23 cellular contexts compared by ENCODE assay signal in genomic region chr11:44784438-44784760, GRCh38. TPM values are rescaled to one million over a fixed set of nuclear protein-coding genes. Genes with fewer than 3 reads are reported as not detected.
DNase-seq lines count a peak whose midpoint lies in the region; FAIRE-seq and TF ChIP-seq lines count a peak whose summit lies in the region.
"Had no signal": no experiment of that assay in that cellular context is flagged by ENCODE, and none has a peak within 500 bp of the region (broad histone marks: within the 10 kb centered on the region; RNA-seq: fewer than 3 reads in every experiment).

No MANE protein-coding gene starts in this region.

- peaks cover 0 to 9% (median 0%) of the 10 kb centered on the region in 11 experiments; a peak in 1 of 22 replicates for H4K20me1 ChIP-seq in BLaER1 treated with 17β-estradiol and CSF1 and Interleukin-3, amounts not matched to agents 10 nM and 100 nM
- H4K20me1 ChIP-seq in H1 (replicated peaks in 1 of 2; ENCODE audit: control insufficient read depth in 1 of 2, insufficient read depth in 2 of 2, low read length in 2 of 2) (no peaks in the 10 kb centered on the region), GM23248 (ENCODE audit: insufficient read depth) (no peaks in the 10 kb centered on the region)

- DNase-seq in NOMO-1 (lab: John Stamatoyannopoulos, UW; ENCODE audit: unreplicated experiment in 2 of 2) (peak; percentile 61), H1 (ENCODE audit: low read depth in 1 of 2, low spot score in 2 of 2) (no peak), nephron progenitor cell (no peak), GM23248 (no peak), breast epithelium (ENCODE audit: low spot score in 2 of 2) (no peak), LoVo (ENCODE audit: low spot score) (no peak), AML-193 (lab: John Stamatoyannopoulos, UW) (no peak)
- DNase-seq: ACHN; activated naive CD8-positive, alpha-beta T cell treated with anti-CD3 and anti-CD28 coated beads for 36 hours; body of pancreas; CD4-positive, CD25-positive, alpha-beta regulatory T cell; DMS153; gastrocnemius medialis; naive B cell; NCI-H187 treated with DMSO at 0.1 percent for 48 hours; SJCRH30; stimulated activated CD4-positive, alpha-beta T cell treated with anti-CD3 and anti-CD28 coated beads, Interleukin-12 subunit alpha, Interleukin-12 subunit beta, amount 100 ng/mL, for 4 hours had no signal

- in situ Hi-C loops in GM23248 (cut with MboI), result no loop called here

- H2BK5ac ChIP-seq in H1 (ENCODE audit: low read depth, low read length), result no peak overlapping the region

- FAIRE-seq in H1 (lab: Jason Lieb, UNC), result no peak

- CTCF ChIA-PET in H1 (lab: Charles Lee; ENCODE audit: partially characterized antibody), result interaction anchor here (0.8 to 8.0 kb wide), 6 partner anchors 10 to 149 kb away, joined by 3 to 86 read pairs (median 4); no protein-coding TSS in a partner anchor

- H3K4me1 Mint-ChIP-seq in nephron progenitor cell, result peaks cover 82% of the 10 kb centered on the region
- H3K4me1 Mint-ChIP-seq: activated naive CD8-positive, alpha-beta T cell treated with anti-CD3 and anti-CD28 coated beads for 36 hours; naive B cell had no signal

- intact Hi-C loops in breast epithelium (cut with DNase I; ENCODE audit: low total_unique reads), result no loop called here

- no peak for TF ChIP-seq RAD21 in H1 (IDR thresholded peaks at IDR 0.05 in 1 of 2, conservative IDR thresholded peaks at IDR 0.05 in 1 of 2; ENCODE audit: low read depth in 2 of 2, low read length in 2 of 2)

- H3K79me2 ChIP-seq in H1 (ENCODE audit: control insufficient read depth in 1 of 2, insufficient read depth in 2 of 2, low read length in 2 of 2), result no peaks in the 10 kb centered on the region
- no peaks in the 10 kb centered on the region for H3K79me2 ChIP-seq in GM23248 (ENCODE audit: insufficient read depth)

- no peaks in the 10 kb centered on the region for H3F3A ChIP-seq in GM23248 (ENCODE audit: insufficient read depth)

- no peak overlapping the region for H3K4ac ChIP-seq in H1 (replicated peaks; ENCODE audit: insufficient read length, low read depth, low read length)

- peak overlapping the region; percentile 40; the same call in 1 of the 2 replicates for H2BK12ac ChIP-seq in H1 (ENCODE audit: low read depth, low read length)

- H3K27ac Mint-ChIP-seq in nephron progenitor cell, result peak overlapping the region; percentile 38
- H3K27ac Mint-ChIP-seq: activated naive CD8-positive, alpha-beta T cell treated with anti-CD3 and anti-CD28 coated beads for 36 hours; CD4-positive, CD25-positive, alpha-beta regulatory T cell; dendritic cell treated with granulocyte-macrophage colony-stimulating factor and Interleukin-4, amounts not matched to agents 40 ng/mL and 50 ng/mL, for 4 days; naive B cell; T-helper 2 cell treated with Interferon-gamma antibody and Interleukin-4, amounts not matched to agents 5 μg/mL and 100 μg/mL, for 36 hours had no signal

- POLR2A ChIA-PET in H1 (lab: Charles Lee; ENCODE audit: partially characterized antibody), result no interaction called here

- no peak overlapping the region for H3K18ac ChIP-seq in H1 (ENCODE audit: extremely low read depth, low read length)

- peaks cover under 1% of the 10 kb centered on the region for H3K27me3 Mint-ChIP-seq in nephron progenitor cell (ENCODE audit: low read depth, poor library complexity)
- H3K27me3 Mint-ChIP-seq: activated naive CD8-positive, alpha-beta T cell treated with anti-CD3 and anti-CD28 coated beads for 36 hours; CD4-positive, CD25-positive, alpha-beta regulatory T cell had no signal

- TF ChIP-seq POLR2A in H1 (IDR thresholded peaks at IDR 0.05; ENCODE audit: control extremely low read depth in 1 of 2, low read depth in 2 of 2, low read length in 2 of 2) (no peak), breast epithelium (IDR thresholded peaks at IDR 0.05) (no peak)

- peaks cover 0 to 9% (median 0%) of the 10 kb centered on the region in 11 experiments; a peak in 2 of 22 replicates for H3K27me3 ChIP-seq in BLaER1 treated with 17β-estradiol and CSF1 and Interleukin-3, amounts not matched to agents 10 nM and 100 nM
- no peaks in the 10 kb centered on the region for H3K27me3 ChIP-seq in H1 (replicated peaks in 1 of 4; ENCODE audit: control insufficient read depth in 3 of 4, extremely low read depth in 1 of 4, insufficient read depth in 3 of 4, low read length in 3 of 4)
- H3K27me3 ChIP-seq in GM23248 (replicated peaks; ENCODE audit: insufficient read depth), result peaks cover 43% of the 10 kb centered on the region
- H3K27me3 ChIP-seq in breast epithelium, result no peaks in the 10 kb centered on the region
- H3K27me3 ChIP-seq: body of pancreas, gastrocnemius medialis, SJCRH30 had no signal

- 0 out of 2 replicates have a peak overlapping the region, but pooled peaks have one; percentile 76 for H2BK20ac ChIP-seq in H1 (ENCODE audit: low read length)

- H3K4me3 ChIP-seq in BLaER1 treated with 17β-estradiol and CSF1 and Interleukin-3, amounts not matched to agents 10 nM and 100 nM, result no peak overlapping the region
- H3K4me3 ChIP-seq in H1 (ENCODE audit: extremely low read depth in 1 of 4, insufficient read depth in 2 of 4, low read depth in 3 of 4, low read length in 4 of 4) (no peak overlapping the region), GM23248 (no peak overlapping the region), breast epithelium (no peak overlapping the region)
- H3K4me3 ChIP-seq: body of pancreas, gastrocnemius medialis, lung, prostate gland, SJCRH30, thoracic aorta had no signal

- peak overlapping the region; percentile 45 for H2BK120ac ChIP-seq in H1 (replicated peaks; ENCODE audit: low read depth, low read length)

- no peak overlapping the region for H3K4me3 Mint-ChIP-seq in nephron progenitor cell
- H3K4me3 Mint-ChIP-seq: activated naive CD8-positive, alpha-beta T cell treated with anti-CD3 and anti-CD28 coated beads for 36 hours; CD4-positive, CD25-positive, alpha-beta regulatory T cell; dendritic cell treated with granulocyte-macrophage colony-stimulating factor and Interleukin-4, amounts not matched to agents 40 ng/mL and 50 ng/mL, for 4 days; naive B cell; T-helper 2 cell treated with Interferon-gamma antibody and Interleukin-4, amounts not matched to agents 5 μg/mL and 100 μg/mL, for 36 hours had no signal

- H3K36me3 Mint-ChIP-seq in nephron progenitor cell (ENCODE audit: low read depth), result no peaks in the 10 kb centered on the region
- H3K36me3 Mint-ChIP-seq: activated naive CD8-positive, alpha-beta T cell treated with anti-CD3 and anti-CD28 coated beads for 36 hours; naive B cell had no signal

- H3K9ac ChIP-seq in BLaER1 treated with 17β-estradiol and CSF1 and Interleukin-3, amounts not matched to agents 10 nM and 100 nM, result no peak overlapping the region
- H3K9ac ChIP-seq in H1 (replicated peaks in 1 of 4; ENCODE audit: extremely low read depth in 1 of 4, low read depth in 3 of 4, low read length in 3 of 4), result no peak overlapping the region
- H3K9ac ChIP-seq in GM23248, result no peak overlapping the region

- no peak overlapping the region for H2BK15ac ChIP-seq in H1 (ENCODE audit: low read length)

- no peaks in the 10 kb centered on the region for H3K9me2 ChIP-seq in GM23248 (ENCODE audit: insufficient read depth)

- no peak overlapping the region for H4K8ac ChIP-seq in H1 (ENCODE audit: extremely low read depth, insufficient read depth, low read length)

- H3K4me1 ChIP-seq in BLaER1 treated with 17β-estradiol and CSF1 and Interleukin-3, amounts not matched to agents 10 nM and 100 nM, result peaks cover 12 to 27% (median 23%) of the 10 kb centered on the region in 10 experiments
- H3K4me1 ChIP-seq in H1 (replicated peaks in 1 of 4; ENCODE audit: control insufficient read depth in 3 of 4, insufficient read depth in 4 of 4, low read length in 3 of 4) (peaks cover 10 to 31% (median 24%) of the 10 kb centered on the region in 4 experiments), GM23248 (ENCODE audit: insufficient read depth) (no peaks in the 10 kb centered on the region), breast epithelium (no peaks in the 10 kb centered on the region)
- H3K4me1 ChIP-seq: body of pancreas, prostate gland had no signal

- H4K5ac ChIP-seq in H1 (ENCODE audit: insufficient read length, low read depth, low read length), result no peak overlapping the region

- H2AK5ac ChIP-seq in H1 (ENCODE audit: low read depth, low read length), result peak overlapping the region; percentile 17; the same call in 1 of the 2 replicates

- no peak overlapping the region for H2AFZ ChIP-seq in H1 (ENCODE audit: low read length)
- H2AFZ ChIP-seq in GM23248, result no peak overlapping the region

- peak overlapping the region; percentile 41 for H4K91ac ChIP-seq in H1 (replicated peaks; ENCODE audit: insufficient read length, low read length)

- TF ChIP-seq CTCF in H1 (IDR thresholded peaks at IDR 0.05; ENCODE audit: control extremely low read depth in 1 of 3, insufficient read depth in 1 of 3, low read depth in 1 of 3, low read length in 3 of 3) (no peak), nephron progenitor cell (IDR thresholded peaks at IDR 0.05) (no peak), breast epithelium (IDR thresholded peaks at IDR 0.05) (no peak)

- no peaks in the 10 kb centered on the region for H3K36me3 ChIP-seq in BLaER1 treated with 17β-estradiol and CSF1 and Interleukin-3, amounts not matched to agents 10 nM and 100 nM
- H3K36me3 ChIP-seq in H1 (ENCODE audit: control insufficient read depth in 2 of 4, insufficient read depth in 4 of 4, low read length in 3 of 4) (no peaks in the 10 kb centered on the region), GM23248 (ENCODE audit: low read depth) (no peaks in the 10 kb centered on the region), breast epithelium (no peaks in the 10 kb centered on the region)
- H3K36me3 ChIP-seq: gastrocnemius medialis, prostate gland, thoracic aorta had no signal

- H3K23ac ChIP-seq in H1 (ENCODE audit: insufficient read length), result no peak overlapping the region

- no peak for TF ChIP-seq EP300 in H1 (IDR thresholded peaks at IDR 0.05; ENCODE audit: borderline replicate concordance in 1 of 2, low read depth in 2 of 2, low read length in 2 of 2)

- H3K4me2 ChIP-seq in BLaER1 treated with 17β-estradiol and CSF1 and Interleukin-3, amounts not matched to agents 10 nM and 100 nM, result peak overlapping the region; percentile 2 to 71 (median 51); a peak in 19 of 22 replicates
- H3K4me2 ChIP-seq in H1 (ENCODE audit: insufficient read depth in 1 of 2, low read depth in 2 of 2, low read length in 2 of 2) (no peak overlapping the region; a peak in 1 of 4 replicates), GM23248 (ENCODE audit: unreplicated experiment) (no peak overlapping the region)

- H3K14ac ChIP-seq in H1 (ENCODE audit: insufficient read length), result no peak overlapping the region

- H3K79me1 ChIP-seq in H1 (ENCODE audit: low read depth, low read length), result no peaks in the 10 kb centered on the region; the same call in 1 of the 2 replicates

- no peak overlapping the region for H3K56ac ChIP-seq in H1 (replicated peaks; ENCODE audit: insufficient read length, low read depth, low read length)

- peaks cover 0 to 20% (median 0%) of the 10 kb centered on the region in 11 experiments; a peak in 7 of 22 replicates for H3K9me3 ChIP-seq in BLaER1 treated with 17β-estradiol and CSF1 and Interleukin-3, amounts not matched to agents 10 nM and 100 nM (replicated peaks in 1 of 11)
- no peaks in the 10 kb centered on the region for H3K9me3 ChIP-seq in H1 (ENCODE audit: insufficient read depth in 2 of 2, low read depth in 1 of 2, low read length in 1 of 2)
- no peaks in the 10 kb centered on the region for H3K9me3 ChIP-seq in GM23248 (ENCODE audit: low read depth)
- no peaks in the 10 kb centered on the region for H3K9me3 ChIP-seq in breast epithelium
- H3K9me3 ChIP-seq: body of pancreas, gastrocnemius medialis, prostate gland, SJCRH30, thoracic aorta had no signal

- 91% methylated on average over 8 of the region's 8 CpGs; no CpG with 5 or more reads in 1 of the 2 experiments for WGBS in H1 (ENCODE audit: extremely low coverage in 1 of 2, insufficient coverage in 1 of 2, insufficient read length in 1 of 2, insufficient replicate concordance in 2 of 2, low coverage in 1 of 2, low lambda C conversion rate in 2 of 2, missing lambda C conversion rate in 1 of 2), 2 experiments
- 69 to 72% methylated on average over 8 of the region's 8 CpGs for WGBS in GM23248 (ENCODE audit: low coverage in 1 of 2, low lambda C conversion rate in 2 of 2, missing lambda C conversion rate in 2 of 2), 2 experiments

- no peaks in the 10 kb centered on the region for H3K9me3 Mint-ChIP-seq in nephron progenitor cell
- H3K9me3 Mint-ChIP-seq: activated naive CD8-positive, alpha-beta T cell treated with anti-CD3 and anti-CD28 coated beads for 36 hours; CD4-positive, CD25-positive, alpha-beta regulatory T cell; dendritic cell treated with granulocyte-macrophage colony-stimulating factor and Interleukin-4, amounts not matched to agents 40 ng/mL and 50 ng/mL, for 4 days; naive B cell; T-helper 2 cell treated with Interferon-gamma antibody and Interleukin-4, amounts not matched to agents 5 μg/mL and 100 μg/mL, for 36 hours had no signal

- H3K23me2 ChIP-seq in H1 (ENCODE audit: low read depth, low read length), result peaks cover 2% of the 10 kb centered on the region; the same call in 1 of the 2 replicates

- peak overlapping the region in 2 of 11 experiments; percentile 19 to 39; a peak in 2 of 22 replicates for H3K27ac ChIP-seq in BLaER1 treated with 17β-estradiol and CSF1 and Interleukin-3, amounts not matched to agents 10 nM and 100 nM
- H3K27ac ChIP-seq in H1 (ENCODE audit: low read depth, low read length) (no peak overlapping the region), GM23248 (no peak overlapping the region), breast epithelium (no peak overlapping the region)
- H3K27ac ChIP-seq: body of pancreas, prostate gland, SJCRH30 had no signal

RNA-seq across cellular contexts. Expression of gene TSPAN18, which starts 57.6 kb away (rescaled TPM):
- 8.8 and 10.2 TPM in 2 replicates for total RNA-seq in H1 (2021; fragmentation: NEBNext Ultra II Directional; extraction: Animal tissue kit (Norgen Biotek cat#: 25700))
- polyA plus RNA-seq in H1 (2011; rRNA removed) (5.2 and 7.0 TPM in 2 replicates), GM23248 (2016; fragmentation: Nextera tagmentation; extraction: Ambion mirVana) (0.09 and 0.20 TPM in 2 replicates)
- 2.8 TPM for polyA plus RNA-seq in H1 (2011; cell fraction: cytosol; rRNA removed)
- 5.7 TPM for polyA plus RNA-seq in H1 (2011; cell fraction: nucleus; rRNA removed)
- 9.6 to 10.3 TPM (median 10.0 TPM) in 4 replicates for polyA plus RNA-seq in H1 (2012, experiment 1 of 2)
- polyA plus RNA-seq in H1 (2012, experiment 2 of 2), result 8.6 TPM
- polyA plus RNA-seq in H1 (2013, experiment 1 of 2), result 14.5 TPM
- polyA plus RNA-seq in H1 (2013, experiment 2 of 2), result 15.6 TPM
- 4.0 and 5.8 TPM in 2 replicates for polyA minus RNA-seq in H1 (2011; rRNA and poly(A)+ RNA removed)
- polyA minus RNA-seq in H1 (2011; cell fraction: cytosol; rRNA and poly(A)+ RNA removed), result 2.6 TPM
- polyA minus RNA-seq in H1 (2011; cell fraction: nucleus; rRNA and poly(A)+ RNA removed), result 6.3 TPM
- total RNA-seq in GM23248 (2014; rRNA removed; shearing (Covaris generic)), result 0.54 TPM in 1 of 2 replicates, not detected in the other
- total RNA-seq in breast epithelium, result 1 to 10 TPM; 1.0 to 2.0 (median 1.8) TPM

Comparison
In these comparisons a context has a peak if more than half of its experiments do, and no peak if none do; other contexts are left out.
1. H3K4me2 ChIP-seq: peak in BLaER1 treated with 17β-estradiol and CSF1 and Interleukin-3, amounts not matched to agents 10 nM and 100 nM (11 of 11); none in H1 (0 of 2) and GM23248 (single experiment).
2. DNase-seq: peak in NOMO-1 (2 of 2); none in H1 (0 of 2), nephron progenitor cell (single experiment), GM23248 (single experiment), breast epithelium (0 of 2), LoVo (single experiment) and AML-193 (0 of 2).